Comparison of ENCODE assay signal across 8 cellular contexts in the genomic region with DNA sequence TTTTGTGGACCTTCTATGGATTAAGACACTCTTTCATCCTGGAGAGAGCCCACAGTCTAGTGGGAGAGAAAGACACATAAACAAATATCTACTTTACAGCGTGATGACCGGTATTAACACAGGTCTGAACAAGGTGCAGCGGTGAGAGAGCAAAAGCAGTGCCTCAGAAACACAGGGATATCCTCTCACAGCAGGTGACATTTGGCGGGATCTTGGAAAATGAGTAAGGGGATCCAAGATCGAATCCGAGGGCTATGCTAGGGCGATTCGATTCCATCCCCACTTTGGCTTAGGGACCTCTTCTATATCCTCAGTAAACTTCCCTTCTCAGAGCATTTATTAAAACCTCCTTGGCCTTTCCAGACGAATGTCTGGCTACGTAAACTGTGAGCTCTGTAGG. TPM values are rescaled to one million over a fixed set of nuclear protein-coding genes. Genes with fewer than 3 reads are reported as not detected.
DNase-seq lines count a peak whose midpoint lies in the region; ATAC-seq and TF ChIP-seq lines count a peak whose summit lies in the region.

No MANE protein-coding gene starts in this region.

- WGBS in testis, 2 donors: 0 to 4% methylated on average over 10 of the region's 10 CpGs

- TF ChIP-seq POLR2A in testis (IDR thresholded peaks at IDR 0.05): no peak

- H3K9me3 Mint-ChIP-seq in activated T-helper 17 cell treated with anti-CD3 and anti-CD28 coated beads, Interleukin-2, amount 50 U/mL, for 72 hours: no peaks in the 10 kb centered on the region
- no peaks in the 10 kb centered on the region for H3K9me3 Mint-ChIP-seq in immature natural killer cell

- H3K4me1 ChIP-seq in testis: peaks cover 28% of the 10 kb centered on the region

- peak overlapping the region; percentile 98 for H3K27ac Mint-ChIP-seq in activated T-helper 17 cell treated with anti-CD3 and anti-CD28 coated beads, Interleukin-2, amount 50 U/mL, for 72 hours
- peak overlapping the region; percentile 89 to 100 (median 97) for H3K27ac Mint-ChIP-seq in immature natural killer cell

- no peaks in the 10 kb centered on the region for H3K27me3 Mint-ChIP-seq in activated T-helper 17 cell treated with anti-CD3 and anti-CD28 coated beads, Interleukin-2, amount 50 U/mL, for 72 hours
- peaks cover 8 to 9% (median 8%) of the 10 kb centered on the region in 3 donors for H3K27me3 Mint-ChIP-seq in immature natural killer cell (ENCODE audit: low read depth in 3 of 3)

- peaks cover 20% of the 10 kb centered on the region for H3K4me1 Mint-ChIP-seq in activated T-helper 17 cell treated with anti-CD3 and anti-CD28 coated beads, Interleukin-2, amount 50 U/mL, for 72 hours
- peaks cover 46 to 72% of the 10 kb centered on the region in 2 donors for H3K4me1 Mint-ChIP-seq in immature natural killer cell

- peak overlapping the region; percentile 19 to 95 for H3K27ac ChIP-seq in testis

- no peaks in the 10 kb centered on the region for H3K36me3 ChIP-seq in testis (ENCODE audit: low read depth, missing control alignments)

- peak overlapping the region; percentile 93 for H3K4me3 Mint-ChIP-seq in activated T-helper 17 cell treated with anti-CD3 and anti-CD28 coated beads, Interleukin-2, amount 50 U/mL, for 72 hours
- H3K4me3 Mint-ChIP-seq in immature natural killer cell: peak overlapping the region; percentile 97 to 99 (median 99)

- DNase-seq in A172 (ENCODE audit: low spot score) (peak; percentile 2), GM12865 (ENCODE audit: low read depth) (peak; percentile 3), immature natural killer cell (no peak), testis (no peak), SIG-M5 (lab: John Stamatoyannopoulos, UW) (no peak), AG08396 (ENCODE audit: low spot score) (no peak)

- TF ChIP-seq CTCF in GM12865 (IDR thresholded peaks at IDR 0.05; ENCODE audit: insufficient read depth, low read depth, low read length, missing control alignments) (no peak), testis (IDR thresholded peaks at IDR 0.05) (no peak)

- intact Hi-C loops in testis (cut with DNase I; ENCODE audit: low total_unique reads): loop anchor here (5.0 kb wide), 1 partner anchor 117 kb away; the partner anchor contains the start of gene PALS1

- no peak for ATAC-seq in activated T-helper 17 cell treated with anti-CD3 and anti-CD28 coated beads, Interleukin-2, amount 50 U/mL, for 72 hours (replicated peaks)
- ATAC-seq in activated CD4-positive, CD25-positive, alpha-beta regulatory T cell treated with anti-CD3 and anti-CD28 coated beads, Interleukin-2, amount 50 U/mL, for 24 hours: no peak

- peaks cover 44% of the 10 kb centered on the region for H3K36me3 Mint-ChIP-seq in activated T-helper 17 cell treated with anti-CD3 and anti-CD28 coated beads, Interleukin-2, amount 50 U/mL, for 72 hours (ENCODE audit: low read depth)
- no peaks in the 10 kb centered on the region for H3K36me3 Mint-ChIP-seq in immature natural killer cell

- no peaks in the 10 kb centered on the region for H3K27me3 ChIP-seq in testis

- H3K4me3 ChIP-seq in GM12865 (ENCODE audit: low read depth, low read length): peak overlapping the region; percentile 97
- H3K4me3 ChIP-seq in testis: peak overlapping the region; percentile 73 to 92

- no peaks in the 10 kb centered on the region for H3K9me3 ChIP-seq in testis

RNA-seq across cellular contexts. Expression of gene ATP6V1D, which starts 0.7 kb away (rescaled TPM):
- 159 and 183 TPM in 2 replicates for total RNA-seq in A172 (2014; rRNA removed; shearing (Covaris generic))
- total RNA-seq in activated T-helper 17 cell treated with anti-CD3 and anti-CD28 coated beads, Interleukin-2, amount 50 U/mL, for 72 hours: 10 to 100 TPM; 28.0 to 31.1 TPM
- 10 to 100 TPM; 74.0 to 94.9 (median 80.1) TPM for polyA plus RNA-seq in immature natural killer cell
- 100 to 1,000 TPM in 1 of 2 donors, 10 to 100 TPM in 1; 75.6 to 103 TPM for total RNA-seq in testis
- polyA plus RNA-seq in testis (ENCODE audit: insufficient read depth, low read depth, low replicate concordance): 68.0 TPM

RNA-seq across cellular contexts. Expression of gene EIF2S1, which starts 1.2 kb away (rescaled TPM):
- 316 and 323 TPM in 2 replicates for total RNA-seq in A172 (2014; rRNA removed; shearing (Covaris generic))
- total RNA-seq in activated T-helper 17 cell treated with anti-CD3 and anti-CD28 coated beads, Interleukin-2, amount 50 U/mL, for 72 hours: 100 to 1,000 TPM in 1 of 2 donors, 10 to 100 TPM in 1; 95.0 to 198 TPM
- polyA plus RNA-seq in immature natural killer cell (100 to 1,000 TPM; 131 to 159 (median 141) TPM), testis (ENCODE audit: insufficient read depth, low read depth, low replicate concordance) (158 TPM)
- total RNA-seq in testis: 10 to 100 TPM; 82.1 to 83.9 TPM

RNA-seq across cellular contexts. Expression of gene PLEK2, which starts 53.1 kb away (rescaled TPM):
- total RNA-seq in A172 (2014; rRNA removed; shearing (Covaris generic)): 0.69 and 4.1 TPM in 2 replicates
- total RNA-seq in activated T-helper 17 cell treated with anti-CD3 and anti-CD28 coated beads, Interleukin-2, amount 50 U/mL, for 72 hours: 1 to 10 TPM; 1.5 to 6.8 TPM
- polyA plus RNA-seq in immature natural killer cell (not detected), testis (ENCODE audit: insufficient read depth, low read depth, low replicate concordance) (7.1 TPM)
- total RNA-seq in testis: 1 to 10 TPM; 4.2 to 5.7 TPM

Comparison
In these comparisons a context has a peak if more than half of its experiments do, and no peak if none do; other contexts are left out.
1. DNase-seq: peak in A172 (single experiment) and GM12865 (single experiment); none in immature natural killer cell (0 of 3), testis (single experiment), SIG-M5 (single experiment) and AG08396 (single experiment).